Comparison of ENCODE assay signal across 19 cellular contexts in the genomic region with DNA sequence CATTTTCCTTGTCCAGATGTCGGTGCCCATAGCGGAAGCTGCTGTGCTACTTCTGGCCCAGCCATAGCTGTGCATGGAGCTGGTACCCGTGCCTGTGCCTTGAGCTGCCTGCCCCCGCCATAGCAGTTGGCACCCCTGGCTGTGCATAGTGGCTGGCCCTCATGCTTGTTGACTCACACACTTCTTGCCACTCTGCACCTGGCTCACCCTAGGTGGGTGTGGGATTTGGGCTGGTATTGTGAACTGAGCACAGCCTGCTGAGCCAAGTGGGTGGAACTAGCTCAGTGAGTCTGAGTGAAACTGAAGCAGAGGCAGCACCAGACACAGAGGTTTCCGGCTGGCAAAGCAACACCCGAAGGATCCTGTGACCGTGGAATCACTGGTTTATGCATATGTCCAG.
A peak's percentile ranks its signal among the peaks of the same experiment; 100 is the strongest.
DNase-seq lines count a peak whose midpoint lies in the region; ATAC-seq, FAIRE-seq and TF ChIP-seq lines count a peak whose summit lies in the region.
"Had no signal": no experiment of that assay in that cellular context is flagged by ENCODE, and none has a peak within 500 bp of the region (broad histone marks: within the 10 kb centered on the region; RNA-seq: fewer than 3 reads in every experiment).

No MANE protein-coding gene starts in this region.

- H3K27me3 ChIP-seq in HepG2 (ENCODE audit: control insufficient read depth in 1 of 2, insufficient read depth in 2 of 2, low read length in 2 of 2): no peaks in the 10 kb centered on the region
- H3K27me3 ChIP-seq in effector memory CD4-positive, alpha-beta T cell (replicated peaks; ENCODE audit: control insufficient read depth, insufficient read depth, low read length, poor library complexity, severe bottlenecking): no peaks in the 10 kb centered on the region
- H3K27me3 ChIP-seq: BLaER1 treated with 17β-estradiol and CSF1 and Interleukin-3, amounts not matched to agents 10 nM and 100 nM; MG63 had no signal

- no peak for FAIRE-seq in HepG2 (lab: Jason Lieb, UNC)
- FAIRE-seq: D721Med, RCC 7860 had no signal

- H3K9me3 ChIP-seq in HepG2 (ENCODE audit: low read length): no peaks in the 10 kb centered on the region
- no peaks in the 10 kb centered on the region for H3K9me3 ChIP-seq in effector memory CD4-positive, alpha-beta T cell (ENCODE audit: control insufficient read depth, low read length)
- H3K9me3 ChIP-seq: MG63 had no signal

- TF ChIP-seq RAD21 in HepG2 (CRISPR knock-in tag; IDR thresholded peaks at IDR 0.05): no peak

- no peaks in the 10 kb centered on the region for H3K79me2 ChIP-seq in HepG2 (ENCODE audit: insufficient read depth, low read length)

- no peak for TF ChIP-seq POLR2A in HepG2 (IDR thresholded peaks at IDR 0.05; ENCODE audit: insufficient read depth in 1 of 2, low read depth in 2 of 2, low read length in 2 of 2)

- no peak overlapping the region for H3K4me3 ChIP-seq in LNCaP clone FGC (ENCODE audit: low read depth, low read length)
- H3K4me3 ChIP-seq in HepG2 (replicated peaks in 1 of 3; ENCODE audit: insufficient read depth in 1 of 3, low read depth in 2 of 3, low read length in 3 of 3): no peak overlapping the region
- no peak overlapping the region for H3K4me3 ChIP-seq in effector memory CD4-positive, alpha-beta T cell (ENCODE audit: insufficient read depth, low read depth, low read length, poor library complexity, severe bottlenecking)
- H3K4me3 ChIP-seq: BLaER1 treated with 17β-estradiol and CSF1 and Interleukin-3, amounts not matched to agents 10 nM and 100 nM; MG63 had no signal

- in situ Hi-C loops in HepG2 (cut with HindIII; ENCODE audit: extremely low pct_ligation_motif_present, low pct_unique_long_range_greater_than_20kb): no loop called here

- CTCF ChIA-PET in HepG2 (lab: Yijun Ruan, JAX; ENCODE audit: low intra/inter-chr PET ratio, low total read pairs): no interaction called here

- POLR2A ChIA-PET in HepG2 (lab: Yijun Ruan, JAX): no interaction called here

- intact Hi-C loops in HepG2 (cut with micrococcal nuclease; ENCODE audit: unreplicated experiment): no loop called here

- no TSS peak for BruUV-seq in HepG2 (replicated peaks; lab: Mats Ljungman, UMichigan)

- no peak overlapping the region for H3K4me2 ChIP-seq in HepG2 (ENCODE audit: low read depth, low read length)
- H3K4me2 ChIP-seq: BLaER1 treated with 17β-estradiol and CSF1 and Interleukin-3, amounts not matched to agents 10 nM and 100 nM had no signal

- 61% methylated on average over 3 of the region's 7 CpGs for WGBS in HepG2 (ENCODE audit: low lambda C conversion rate)

- H4K20me1 ChIP-seq in HepG2 (ENCODE audit: insufficient read depth, low read length): no peaks in the 10 kb centered on the region
- H4K20me1 ChIP-seq: BLaER1 treated with 17β-estradiol and CSF1 and Interleukin-3, amounts not matched to agents 10 nM and 100 nM had no signal

- H2AFZ ChIP-seq in HepG2 (ENCODE audit: low read length): no peak overlapping the region

- no peak for TF ChIP-seq EP300 in HepG2 (IDR thresholded peaks at IDR 0.05; ENCODE audit: low read depth in 2 of 2, low read length in 2 of 2)
- no peak for TF ChIP-seq EP300 in HepG2 (CRISPR knock-in tag; IDR thresholded peaks at IDR 0.05; ENCODE audit: borderline replicate concordance)

- no peaks in the 10 kb centered on the region for H3K4me1 ChIP-seq in HepG2 (ENCODE audit: insufficient read depth, low read length)
- no peaks in the 10 kb centered on the region for H3K4me1 ChIP-seq in effector memory CD4-positive, alpha-beta T cell (ENCODE audit: control insufficient read depth, insufficient read depth, low read length, poor library complexity, severe bottlenecking)

- no peaks in the 10 kb centered on the region for H3K36me3 ChIP-seq in HepG2 (replicated peaks in 1 of 2; ENCODE audit: control insufficient read depth in 1 of 2, insufficient read depth in 2 of 2, low read length in 2 of 2)
- no peaks in the 10 kb centered on the region for H3K36me3 ChIP-seq in effector memory CD4-positive, alpha-beta T cell (ENCODE audit: control insufficient read depth, insufficient read depth, low read length)
- H3K36me3 ChIP-seq: BLaER1 treated with 17β-estradiol and CSF1 and Interleukin-3, amounts not matched to agents 10 nM and 100 nM; MG63 had no signal

- H3K9ac ChIP-seq in HepG2 (ENCODE audit: insufficient read depth, low read depth, low read length): no peak overlapping the region
- H3K9ac ChIP-seq: BLaER1 treated with 17β-estradiol and CSF1 and Interleukin-3, amounts not matched to agents 10 nM and 100 nM had no signal

- TF ChIP-seq CTCF in LNCaP clone FGC (IDR thresholded peaks at IDR 0.05; ENCODE audit: control insufficient read depth, extremely low read depth, insufficient read depth) (no peak), HepG2 (CRISPR knock-in tag; IDR thresholded peaks at IDR 0.05) (no peak)

- peak; percentile 28; the same call in 1 of the 3 replicates for ATAC-seq in HepG2
- ATAC-seq in GM18858 (IDR thresholded peaks at IDR 0.05; ENCODE audit: unreplicated experiment): no peak

- DNase-seq in NCI-H2081 (lab: John Stamatoyannopoulos, UW): peak; percentile 46 to 79
- no peak for DNase-seq in NCI-H2081 treated with DMSO at 0.1 percent for 48 hours (lab: John Stamatoyannopoulos, UW)
- DNase-seq in LNCaP clone FGC (ENCODE audit: low read depth): peak; percentile 28
- DNase-seq in UCSD-AML1 (lab: John Stamatoyannopoulos, UW; ENCODE audit: unreplicated experiment): peak; percentile 4
- no peak for DNase-seq in HepG2 (ENCODE audit: low spot score)
- DNase-seq in AG20443 (ENCODE audit: low spot score): no peak
- DNase-seq in effector memory CD4-positive, alpha-beta T cell: no peak
- DNase-seq: CD8-positive, alpha-beta memory T cell; GF-D8; H7; MG63; NCI-H1092 treated with DMSO at 0.1 percent for 48 hours; NCI-H1694; NCI-H526 treated with DMSO at 0.1 percent for 48 hours; SIG-M5 had no signal

- no peak overlapping the region for H3K27ac ChIP-seq in HepG2 (ENCODE audit: extremely low read length, insufficient read depth, low read length)
- no peak overlapping the region for H3K27ac ChIP-seq in effector memory CD4-positive, alpha-beta T cell (ENCODE audit: insufficient read depth, low read length, poor library complexity, severe bottlenecking)
- H3K27ac ChIP-seq: BLaER1 treated with 17β-estradiol and CSF1 and Interleukin-3, amounts not matched to agents 10 nM and 100 nM had no signal

TF ChIP-seq in HepG2, 621 proteins besides CTCF, POLR2A, EP300 and RAD21:
- TF ChIP-seq ZFP37 (CRISPR knock-in tag; IDR thresholded peaks at IDR 0.05; ENCODE audit: borderline replicate concordance): no peak
- TF ChIP-seq KDM5B (CRISPR knock-in tag; IDR thresholded peaks at IDR 0.05; ENCODE audit: borderline replicate concordance): no peak
- no peak for TF ChIP-seq RFX5 (IDR thresholded peaks at IDR 0.05; ENCODE audit: low read depth, low read length)
- no peak for TF ChIP-seq SP1 (IDR thresholded peaks at IDR 0.05)
- TF ChIP-seq SP1 (CRISPR knock-in tag; IDR thresholded peaks at IDR 0.05): no peak
- TF ChIP-seq FOXO1 (CRISPR knock-in tag; IDR thresholded peaks at IDR 0.05): no peak
- no peak for TF ChIP-seq ELF4 (CRISPR knock-in tag; IDR thresholded peaks at IDR 0.05; ENCODE audit: borderline replicate concordance)
- TF ChIP-seq, protein P1, sequence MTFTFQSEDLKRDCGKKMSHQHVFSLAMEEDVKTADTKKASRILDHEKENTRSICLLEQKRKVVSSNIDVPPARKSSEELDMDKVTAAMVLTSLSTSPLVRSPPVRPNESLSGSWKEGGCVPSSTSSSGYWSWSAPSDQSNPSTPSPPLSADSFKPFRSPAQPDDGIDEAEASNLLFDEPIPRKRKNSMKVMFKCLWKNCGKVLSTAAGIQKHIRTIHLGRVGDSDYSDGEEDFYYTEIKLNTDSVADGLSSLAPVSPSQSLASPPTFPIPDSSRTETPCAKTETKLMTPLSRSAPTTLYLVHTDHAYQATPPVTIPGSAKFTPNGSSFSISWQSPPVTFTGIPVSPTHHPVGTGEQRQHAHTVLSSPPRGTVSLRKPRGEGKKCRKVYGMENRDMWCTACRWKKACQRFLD (CRISPR knock-in tag; IDR thresholded peaks at IDR 0.05; ENCODE audit: borderline replicate concordance): no peak
- no peak for TF ChIP-seq HNF4A (CRISPR knock-in tag; IDR thresholded peaks at IDR 0.05)
- no peak for TF ChIP-seq ZNF251 (CRISPR knock-in tag; IDR thresholded peaks at IDR 0.05)
- no peak for TF ChIP-seq KLF11 (CRISPR knock-in tag; IDR thresholded peaks at IDR 0.05)
- no peak for TF ChIP-seq SRF (IDR thresholded peaks at IDR 0.05; ENCODE audit: low read depth, low read length)
- TF ChIP-seq THAP11 (CRISPR knock-in tag; IDR thresholded peaks at IDR 0.05): no peak
- TF ChIP-seq, protein P2, sequence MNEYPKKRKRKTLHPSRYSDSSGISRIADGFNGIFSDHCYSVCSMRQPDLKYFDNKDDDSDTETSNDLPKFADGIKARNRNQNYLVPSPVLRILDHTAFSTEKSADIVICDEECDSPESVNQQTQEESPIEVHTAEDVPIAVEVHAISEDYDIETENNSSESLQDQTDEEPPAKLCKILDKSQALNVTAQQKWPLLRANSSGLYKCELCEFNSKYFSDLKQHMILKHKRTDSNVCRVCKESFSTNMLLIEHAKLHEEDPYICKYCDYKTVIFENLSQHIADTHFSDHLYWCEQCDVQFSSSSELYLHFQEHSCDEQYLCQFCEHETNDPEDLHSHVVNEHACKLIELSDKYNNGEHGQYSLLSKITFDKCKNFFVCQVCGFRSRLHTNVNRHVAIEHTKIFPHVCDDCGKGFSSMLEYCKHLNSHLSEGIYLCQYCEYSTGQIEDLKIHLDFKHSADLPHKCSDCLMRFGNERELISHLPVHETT (CRISPR knock-in tag; conservative IDR thresholded peaks at IDR 0.05): no peak

Comparison
In these comparisons a context has a peak if more than half of its experiments do, and no peak if none do; other contexts are left out.
1. DNase-seq: peak in NCI-H2081 (2 of 2), LNCaP clone FGC (single experiment) and UCSD-AML1 (single experiment); none in NCI-H2081 treated with DMSO at 0.1 percent for 48 hours (single experiment), HepG2 (single experiment), AG20443 (single experiment) and effector memory CD4-positive, alpha-beta T cell (0 of 3).